1 cellular context compared by ENCODE assay signal in the genomic region with DNA sequence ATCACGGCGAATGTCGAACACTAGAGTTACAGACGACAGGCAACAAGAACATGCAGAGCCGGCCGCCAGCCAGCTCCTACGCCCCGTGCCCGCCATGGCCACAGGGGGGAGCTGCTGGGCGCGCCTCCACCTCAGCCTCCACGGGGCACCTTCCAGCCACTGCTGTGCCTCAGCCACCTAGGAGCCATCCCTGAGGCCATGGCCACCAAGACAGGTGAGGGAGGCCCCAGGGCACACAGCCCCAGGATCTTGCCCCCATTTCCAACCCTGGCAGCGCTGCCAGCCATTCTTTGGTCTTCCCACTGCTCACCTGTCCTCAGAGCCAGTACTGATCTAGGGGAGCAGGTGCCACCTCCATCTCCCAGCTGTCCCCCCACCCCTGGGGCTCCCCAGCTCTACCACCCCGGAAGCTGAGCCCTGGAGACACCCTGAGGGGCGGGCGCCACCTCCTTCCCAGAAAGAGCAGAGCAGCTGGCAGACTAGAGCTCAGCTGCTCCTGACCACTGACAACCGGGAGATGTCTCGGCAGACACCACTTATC.
TF ChIP-seq lines count a peak whose summit lies in the region.

No MANE protein-coding gene starts in this region.

TF ChIP-seq in HEK293, 187 proteins besides CTCF, POLR2A, EP300 and RAD21 (continued from another document):
- TF ChIP-seq, protein P1, sequence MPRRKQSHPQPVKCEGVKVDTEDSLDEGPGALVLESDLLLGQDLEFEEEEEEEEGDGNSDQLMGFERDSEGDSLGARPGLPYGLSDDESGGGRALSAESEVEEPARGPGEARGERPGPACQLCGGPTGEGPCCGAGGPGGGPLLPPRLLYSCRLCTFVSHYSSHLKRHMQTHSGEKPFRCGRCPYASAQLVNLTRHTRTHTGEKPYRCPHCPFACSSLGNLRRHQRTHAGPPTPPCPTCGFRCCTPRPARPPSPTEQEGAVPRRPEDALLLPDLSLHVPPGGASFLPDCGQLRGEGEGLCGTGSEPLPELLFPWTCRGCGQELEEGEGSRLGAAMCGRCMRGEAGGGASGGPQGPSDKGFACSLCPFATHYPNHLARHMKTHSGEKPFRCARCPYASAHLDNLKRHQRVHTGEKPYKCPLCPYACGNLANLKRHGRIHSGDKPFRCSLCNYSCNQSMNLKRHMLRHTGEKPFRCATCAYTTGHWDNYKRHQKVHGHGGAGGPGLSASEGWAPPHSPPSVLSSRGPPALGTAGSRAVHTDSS (tag by site-specific recombination; IDR thresholded peaks at IDR 0.05), result no peak
- TF ChIP-seq ZIC2 (tag by site-specific recombination; IDR thresholded peaks at IDR 0.05) (peak; percentile 76), ZNF549 (tag by site-specific recombination; IDR thresholded peaks at IDR 0.05) (no peak), REPIN1 (tag by site-specific recombination; IDR thresholded peaks at IDR 0.05; ENCODE audit: low read depth) (no peak), MYNN (tag by site-specific recombination; IDR thresholded peaks at IDR 0.05; ENCODE audit: borderline replicate concordance) (no peak), KLF10 (tag by site-specific recombination; IDR thresholded peaks at IDR 0.05) (no peak), ZFHX2 (tag by site-specific recombination; conservative IDR thresholded peaks at IDR 0.05) (0 out of 2 replicates have a peak, but pooled peaks have one; percentile 13), ZNF701 (tag by site-specific recombination; IDR thresholded peaks at IDR 0.05) (no peak), ZNF114 (tag by site-specific recombination; IDR thresholded peaks at IDR 0.05) (no peak), ZNF530 (tag by site-specific recombination; IDR thresholded peaks at IDR 0.05; ENCODE audit: low read depth) (no peak), MZF1 (tag by site-specific recombination; IDR thresholded peaks at IDR 0.05; ENCODE audit: borderline replicate concordance) (no peak), BCL11A (tag by site-specific recombination; IDR thresholded peaks at IDR 0.05; ENCODE audit: low read depth) (no peak), ZNF585B (tag by site-specific recombination; IDR thresholded peaks at IDR 0.05) (no peak), ZNF544 (tag by site-specific recombination; IDR thresholded peaks at IDR 0.05) (no peak), ZNF600 (tag by site-specific recombination; IDR thresholded peaks at IDR 0.05) (peak; percentile 62; the same call in 1 of the 2 replicates), KLF16 (tag by site-specific recombination; IDR thresholded peaks at IDR 0.05) (no peak), ZNF10 (tag by site-specific recombination; IDR thresholded peaks at IDR 0.05) (peak; percentile 84), ZNF37A (tag by site-specific recombination; IDR thresholded peaks at IDR 0.05) (no peak), YY2 (tag by site-specific recombination; IDR thresholded peaks at IDR 0.05) (peak; percentile 51; the same call in 1 of the 2 replicates)
- TF ChIP-seq, protein P2, sequence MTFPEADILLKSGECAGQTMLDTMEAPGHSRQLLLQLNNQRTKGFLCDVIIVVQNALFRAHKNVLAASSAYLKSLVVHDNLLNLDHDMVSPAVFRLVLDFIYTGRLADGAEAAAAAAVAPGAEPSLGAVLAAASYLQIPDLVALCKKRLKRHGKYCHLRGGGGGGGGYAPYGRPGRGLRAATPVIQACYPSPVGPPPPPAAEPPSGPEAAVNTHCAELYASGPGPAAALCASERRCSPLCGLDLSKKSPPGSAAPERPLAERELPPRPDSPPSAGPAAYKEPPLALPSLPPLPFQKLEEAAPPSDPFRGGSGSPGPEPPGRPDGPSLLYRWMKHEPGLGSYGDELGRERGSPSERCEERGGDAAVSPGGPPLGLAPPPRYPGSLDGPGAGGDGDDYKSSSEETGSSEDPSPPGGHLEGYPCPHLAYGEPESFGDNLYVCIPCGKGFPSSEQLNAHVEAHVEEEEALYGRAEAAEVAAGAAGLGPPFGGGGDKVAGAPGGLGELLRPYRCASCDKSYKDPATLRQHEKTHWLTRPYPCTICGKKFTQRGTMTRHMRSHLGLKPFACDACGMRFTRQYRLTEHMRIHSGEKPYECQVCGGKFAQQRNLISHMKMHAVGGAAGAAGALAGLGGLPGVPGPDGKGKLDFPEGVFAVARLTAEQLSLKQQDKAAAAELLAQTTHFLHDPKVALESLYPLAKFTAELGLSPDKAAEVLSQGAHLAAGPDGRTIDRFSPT (tag by site-specific recombination; IDR thresholded peaks at IDR 0.05), result peak; percentile 46; the same call in 1 of the 2 replicates
- TF ChIP-seq, protein P3, sequence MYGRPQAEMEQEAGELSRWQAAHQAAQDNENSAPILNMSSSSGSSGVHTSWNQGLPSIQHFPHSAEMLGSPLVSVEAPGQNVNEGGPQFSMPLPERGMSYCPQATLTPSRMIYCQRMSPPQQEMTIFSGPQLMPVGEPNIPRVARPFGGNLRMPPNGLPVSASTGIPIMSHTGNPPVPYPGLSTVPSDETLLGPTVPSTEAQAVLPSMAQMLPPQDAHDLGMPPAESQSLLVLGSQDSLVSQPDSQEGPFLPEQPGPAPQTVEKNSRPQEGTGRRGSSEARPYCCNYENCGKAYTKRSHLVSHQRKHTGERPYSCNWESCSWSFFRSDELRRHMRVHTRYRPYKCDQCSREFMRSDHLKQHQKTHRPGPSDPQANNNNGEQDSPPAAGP (tag by site-specific recombination; IDR thresholded peaks at IDR 0.05), result 0 out of 2 replicates have a peak, but pooled peaks have one; percentile 25
- TF ChIP-seq, protein P4, sequence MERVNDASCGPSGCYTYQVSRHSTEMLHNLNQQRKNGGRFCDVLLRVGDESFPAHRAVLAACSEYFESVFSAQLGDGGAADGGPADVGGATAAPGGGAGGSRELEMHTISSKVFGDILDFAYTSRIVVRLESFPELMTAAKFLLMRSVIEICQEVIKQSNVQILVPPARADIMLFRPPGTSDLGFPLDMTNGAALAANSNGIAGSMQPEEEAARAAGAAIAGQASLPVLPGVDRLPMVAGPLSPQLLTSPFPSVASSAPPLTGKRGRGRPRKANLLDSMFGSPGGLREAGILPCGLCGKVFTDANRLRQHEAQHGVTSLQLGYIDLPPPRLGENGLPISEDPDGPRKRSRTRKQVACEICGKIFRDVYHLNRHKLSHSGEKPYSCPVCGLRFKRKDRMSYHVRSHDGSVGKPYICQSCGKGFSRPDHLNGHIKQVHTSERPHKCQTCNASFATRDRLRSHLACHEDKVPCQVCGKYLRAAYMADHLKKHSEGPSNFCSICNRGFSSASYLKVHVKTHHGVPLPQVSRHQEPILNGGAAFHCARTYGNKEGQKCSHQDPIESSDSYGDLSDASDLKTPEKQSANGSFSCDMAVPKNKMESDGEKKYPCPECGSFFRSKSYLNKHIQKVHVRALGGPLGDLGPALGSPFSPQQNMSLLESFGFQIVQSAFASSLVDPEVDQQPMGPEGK (tag by site-specific recombination; IDR thresholded peaks at IDR 0.05), result peak; percentile 33; the same call in 1 of the 2 replicates
- TF ChIP-seq, protein P5, sequence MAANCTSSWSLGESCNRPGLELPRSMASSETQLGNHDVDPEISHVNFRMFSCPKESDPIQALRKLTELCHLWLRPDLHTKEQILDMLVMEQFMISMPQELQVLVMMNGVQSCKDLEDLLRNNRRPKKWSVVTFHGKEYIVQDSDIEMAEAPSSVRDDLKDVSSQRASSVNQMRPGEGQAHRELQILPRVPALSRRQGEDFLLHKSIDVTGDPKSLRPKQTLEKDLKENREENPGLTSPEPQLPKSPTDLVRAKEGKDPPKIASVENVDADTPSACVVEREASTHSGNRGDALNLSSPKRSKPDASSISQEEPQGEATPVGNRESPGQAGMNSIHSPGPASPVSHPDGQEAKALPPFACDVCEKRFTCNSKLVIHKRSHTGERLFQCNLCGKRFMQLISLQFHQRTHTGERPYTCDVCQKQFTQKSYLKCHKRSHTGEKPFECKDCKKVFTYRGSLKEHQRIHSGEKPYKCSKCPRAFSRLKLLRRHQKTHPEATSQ (tag by site-specific recombination; IDR thresholded peaks at IDR 0.05), result no peak
